Comparison of ENCODE assay signal across 1 cellular context in the genomic region with DNA sequence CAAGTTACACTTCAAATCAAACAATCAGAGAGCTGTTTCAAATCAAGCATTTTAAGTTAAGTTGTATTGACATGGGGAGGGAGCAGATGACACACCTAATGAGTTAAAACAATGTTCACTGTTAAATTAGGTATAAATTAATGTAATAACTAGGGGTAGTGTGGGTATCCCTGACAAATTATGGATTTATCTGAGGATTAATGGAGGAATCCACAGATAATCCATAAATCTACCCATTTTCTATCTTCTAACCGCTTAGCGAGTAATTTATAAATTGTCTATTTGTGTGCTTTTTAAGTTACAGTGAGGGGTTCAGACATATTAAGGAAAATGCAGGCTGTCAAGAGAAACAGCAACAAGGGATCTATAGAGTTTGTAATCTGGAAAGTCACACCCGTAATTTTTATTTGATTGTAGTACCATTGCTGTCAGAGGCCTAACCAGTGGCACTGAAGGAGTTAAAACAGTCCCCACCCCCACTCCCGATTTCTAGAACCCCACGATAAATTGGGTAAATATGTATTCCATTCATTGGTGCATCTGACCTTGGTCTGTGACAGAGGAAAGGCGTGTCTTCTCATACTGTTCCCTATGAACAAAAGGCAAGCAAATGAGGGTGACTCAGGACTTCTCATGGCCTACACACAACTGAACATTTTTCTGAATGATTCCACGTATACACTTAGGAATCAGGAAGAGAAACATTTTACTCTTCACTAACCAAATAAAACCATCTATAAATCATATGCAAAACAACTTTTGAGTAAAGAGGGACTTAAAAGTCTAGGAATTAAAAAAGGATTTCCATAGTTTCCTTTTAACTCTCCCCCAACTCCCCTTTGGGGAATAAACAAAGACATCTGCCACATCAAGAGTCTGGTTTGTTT.
TF ChIP-seq lines count a peak whose summit lies in the region.

No MANE protein-coding gene starts in this region.

TF ChIP-seq in K562, 482 proteins besides CTCF, POLR2A, EP300 and RAD21 (continued from another document and continues in another):
- TF ChIP-seq, protein P1, sequence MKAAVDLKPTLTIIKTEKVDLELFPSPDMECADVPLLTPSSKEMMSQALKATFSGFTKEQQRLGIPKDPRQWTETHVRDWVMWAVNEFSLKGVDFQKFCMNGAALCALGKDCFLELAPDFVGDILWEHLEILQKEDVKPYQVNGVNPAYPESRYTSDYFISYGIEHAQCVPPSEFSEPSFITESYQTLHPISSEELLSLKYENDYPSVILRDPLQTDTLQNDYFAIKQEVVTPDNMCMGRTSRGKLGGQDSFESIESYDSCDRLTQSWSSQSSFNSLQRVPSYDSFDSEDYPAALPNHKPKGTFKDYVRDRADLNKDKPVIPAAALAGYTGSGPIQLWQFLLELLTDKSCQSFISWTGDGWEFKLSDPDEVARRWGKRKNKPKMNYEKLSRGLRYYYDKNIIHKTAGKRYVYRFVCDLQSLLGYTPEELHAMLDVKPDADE (conservative IDR thresholded peaks at IDR 0.05; ENCODE audit: control insufficient read depth, low read depth, low read length) = no peak
- TF ChIP-seq HNRNPK (IDR thresholded peaks at IDR 0.05; ENCODE audit: low read depth, low read length, poor library complexity, severe bottlenecking) (no peak), ZNF76 (CRISPR knock-in tag; IDR thresholded peaks at IDR 0.05; ENCODE audit: borderline replicate concordance) (no peak), ZNF41 (CRISPR knock-in tag; conservative IDR thresholded peaks at IDR 0.05) (0 out of 2 replicates have a peak, but pooled peaks have one; percentile 35), ZFPM2 (CRISPR knock-in tag; IDR thresholded peaks at IDR 0.05) (no peak), ILF3 (IDR thresholded peaks at IDR 0.05; ENCODE audit: borderline replicate concordance) (no peak; the same call in 1 of the 2 replicates), FOXA1 (IDR thresholded peaks at IDR 0.05; ENCODE audit: borderline replicate concordance) (no peak), ZNF408 (CRISPR knock-in tag; IDR thresholded peaks at IDR 0.05; ENCODE audit: low read depth) (no peak), HMGN3 (IDR thresholded peaks at IDR 0.05; ENCODE audit: borderline replicate concordance, extremely low read depth, insufficient read length, low read depth, low read length) (no peak), HDAC3 (IDR thresholded peaks at IDR 0.05; ENCODE audit: borderline replicate concordance, partially characterized antibody) (peak; percentile 61), XRCC3 (IDR thresholded peaks at IDR 0.05) (no peak), KDM5B (IDR thresholded peaks at IDR 0.05; ENCODE audit: insufficient replicate concordance, low read depth, low read length) (peak; percentile 40), ZNF217 (CRISPR knock-in tag; IDR thresholded peaks at IDR 0.05) (no peak), KDM1A (IDR thresholded peaks at IDR 0.05) (peak; percentile 36 to 53; a peak in 2 of 4 replicates), ARNT (IDR thresholded peaks at IDR 0.05) (no peak; a peak in 1 of 4 replicates), NUFIP1 (IDR thresholded peaks at IDR 0.05; ENCODE audit: partially characterized antibody) (no peak), SRSF1 (IDR thresholded peaks at IDR 0.05; ENCODE audit: low read depth, low read length) (no peak), POLR2H (tag; IDR thresholded peaks at IDR 0.05; ENCODE audit: low read depth) (peak; percentile 66; the same call in 1 of the 2 replicates), RCOR1 (IDR thresholded peaks at IDR 0.05; ENCODE audit: borderline replicate concordance in 1 of 2, low read depth in 2 of 2, low read length in 2 of 2) (peak in 1 of 2 experiments; percentile 23; a peak in 1 of 4 replicates), BRD4 (IDR thresholded peaks at IDR 0.05) (no peak), PHB2 (IDR thresholded peaks at IDR 0.05; ENCODE audit: low read depth) (no peak), KLF13 (tag; IDR thresholded peaks at IDR 0.05; ENCODE audit: borderline replicate concordance, low read depth) (no peak), STAG1 (CRISPR knock-in tag; IDR thresholded peaks at IDR 0.05; ENCODE audit: borderline replicate concordance) (no peak), RBM34 (IDR thresholded peaks at IDR 0.05; ENCODE audit: borderline replicate concordance, insufficient read depth, low read length) (no peak), KAT8 (IDR thresholded peaks at IDR 0.05; ENCODE audit: low read depth) (no peak), HSF4 (CRISPR knock-in tag; IDR thresholded peaks at IDR 0.05; ENCODE audit: borderline replicate concordance) (no peak), EWSR1 (IDR thresholded peaks at IDR 0.05; ENCODE audit: borderline replicate concordance, low read depth, partially characterized antibody) (no peak), ESRRB (CRISPR knock-in tag; IDR thresholded peaks at IDR 0.05; ENCODE audit: borderline replicate concordance) (0 out of 2 replicates have a peak, but pooled peaks have one; percentile 28), SMARCC2 (IDR thresholded peaks at IDR 0.05; ENCODE audit: low read depth) (peak; percentile 53; the same call in 1 of the 2 replicates), CAMTA2 (CRISPR knock-in tag; conservative IDR thresholded peaks at IDR 0.05) (peak; percentile 55; the same call in 1 of the 2 replicates), CBX5 (IDR thresholded peaks at IDR 0.05; ENCODE audit: borderline replicate concordance, low read depth) (no peak), MAFF (IDR thresholded peaks at IDR 0.05; ENCODE audit: low read length) (peak; percentile 90), MTA3 (IDR thresholded peaks at IDR 0.05; ENCODE audit: borderline replicate concordance) (peak; percentile 71), SRSF9 (IDR thresholded peaks at IDR 0.05; ENCODE audit: borderline replicate concordance, low read depth, low read length) (no peak)
- TF ChIP-seq, protein P2, sequence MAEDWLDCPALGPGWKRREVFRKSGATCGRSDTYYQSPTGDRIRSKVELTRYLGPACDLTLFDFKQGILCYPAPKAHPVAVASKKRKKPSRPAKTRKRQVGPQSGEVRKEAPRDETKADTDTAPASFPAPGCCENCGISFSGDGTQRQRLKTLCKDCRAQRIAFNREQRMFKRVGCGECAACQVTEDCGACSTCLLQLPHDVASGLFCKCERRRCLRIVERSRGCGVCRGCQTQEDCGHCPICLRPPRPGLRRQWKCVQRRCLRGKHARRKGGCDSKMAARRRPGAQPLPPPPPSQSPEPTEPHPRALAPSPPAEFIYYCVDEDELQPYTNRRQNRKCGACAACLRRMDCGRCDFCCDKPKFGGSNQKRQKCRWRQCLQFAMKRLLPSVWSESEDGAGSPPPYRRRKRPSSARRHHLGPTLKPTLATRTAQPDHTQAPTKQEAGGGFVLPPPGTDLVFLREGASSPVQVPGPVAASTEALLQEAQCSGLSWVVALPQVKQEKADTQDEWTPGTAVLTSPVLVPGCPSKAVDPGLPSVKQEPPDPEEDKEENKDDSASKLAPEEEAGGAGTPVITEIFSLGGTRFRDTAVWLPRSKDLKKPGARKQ (CRISPR knock-in tag; IDR thresholded peaks at IDR 0.05) = no peak
- TF ChIP-seq, protein P3, sequence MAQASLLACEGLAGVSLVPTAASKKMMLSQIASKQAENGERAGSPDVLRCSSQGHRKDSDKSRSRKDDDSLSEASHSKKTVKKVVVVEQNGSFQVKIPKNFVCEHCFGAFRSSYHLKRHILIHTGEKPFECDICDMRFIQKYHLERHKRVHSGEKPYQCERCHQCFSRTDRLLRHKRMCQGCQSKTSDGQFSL (CRISPR knock-in tag; IDR thresholded peaks at IDR 0.05) = no peak
- TF ChIP-seq, protein P3 (tag; IDR thresholded peaks at IDR 0.05) = no peak
- TF ChIP-seq, protein P4, sequence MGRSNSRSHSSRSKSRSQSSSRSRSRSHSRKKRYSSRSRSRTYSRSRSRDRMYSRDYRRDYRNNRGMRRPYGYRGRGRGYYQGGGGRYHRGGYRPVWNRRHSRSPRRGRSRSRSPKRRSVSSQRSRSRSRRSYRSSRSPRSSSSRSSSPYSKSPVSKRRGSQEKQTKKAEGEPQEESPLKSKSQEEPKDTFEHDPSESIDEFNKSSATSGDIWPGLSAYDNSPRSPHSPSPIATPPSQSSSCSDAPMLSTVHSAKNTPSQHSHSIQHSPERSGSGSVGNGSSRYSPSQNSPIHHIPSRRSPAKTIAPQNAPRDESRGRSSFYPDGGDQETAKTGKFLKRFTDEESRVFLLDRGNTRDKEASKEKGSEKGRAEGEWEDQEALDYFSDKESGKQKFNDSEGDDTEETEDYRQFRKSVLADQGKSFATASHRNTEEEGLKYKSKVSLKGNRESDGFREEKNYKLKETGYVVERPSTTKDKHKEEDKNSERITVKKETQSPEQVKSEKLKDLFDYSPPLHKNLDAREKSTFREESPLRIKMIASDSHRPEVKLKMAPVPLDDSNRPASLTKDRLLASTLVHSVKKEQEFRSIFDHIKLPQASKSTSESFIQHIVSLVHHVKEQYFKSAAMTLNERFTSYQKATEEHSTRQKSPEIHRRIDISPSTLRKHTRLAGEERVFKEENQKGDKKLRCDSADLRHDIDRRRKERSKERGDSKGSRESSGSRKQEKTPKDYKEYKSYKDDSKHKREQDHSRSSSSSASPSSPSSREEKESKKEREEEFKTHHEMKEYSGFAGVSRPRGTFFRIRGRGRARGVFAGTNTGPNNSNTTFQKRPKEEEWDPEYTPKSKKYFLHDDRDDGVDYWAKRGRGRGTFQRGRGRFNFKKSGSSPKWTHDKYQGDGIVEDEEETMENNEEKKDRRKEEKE (IDR thresholded peaks at IDR 0.05; ENCODE audit: borderline replicate concordance in 1 of 2, control insufficient read depth in 1 of 2, low read depth in 2 of 2, low read length in 1 of 2) = 0 out of 4 replicates have a peak, but pooled peaks of 1 of the 2 experiments have one; percentile 59
- TF ChIP-seq, protein P5, sequence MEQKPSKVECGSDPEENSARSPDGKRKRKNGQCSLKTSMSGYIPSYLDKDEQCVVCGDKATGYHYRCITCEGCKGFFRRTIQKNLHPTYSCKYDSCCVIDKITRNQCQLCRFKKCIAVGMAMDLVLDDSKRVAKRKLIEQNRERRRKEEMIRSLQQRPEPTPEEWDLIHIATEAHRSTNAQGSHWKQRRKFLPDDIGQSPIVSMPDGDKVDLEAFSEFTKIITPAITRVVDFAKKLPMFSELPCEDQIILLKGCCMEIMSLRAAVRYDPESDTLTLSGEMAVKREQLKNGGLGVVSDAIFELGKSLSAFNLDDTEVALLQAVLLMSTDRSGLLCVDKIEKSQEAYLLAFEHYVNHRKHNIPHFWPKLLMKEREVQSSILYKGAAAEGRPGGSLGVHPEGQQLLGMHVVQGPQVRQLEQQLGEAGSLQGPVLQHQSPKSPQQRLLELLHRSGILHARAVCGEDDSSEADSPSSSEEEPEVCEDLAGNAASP (IDR thresholded peaks at IDR 0.05) = no peak
- TF ChIP-seq, protein P6, sequence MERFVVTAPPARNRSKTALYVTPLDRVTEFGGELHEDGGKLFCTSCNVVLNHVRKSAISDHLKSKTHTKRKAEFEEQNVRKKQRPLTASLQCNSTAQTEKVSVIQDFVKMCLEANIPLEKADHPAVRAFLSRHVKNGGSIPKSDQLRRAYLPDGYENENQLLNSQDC (CRISPR knock-in tag; IDR thresholded peaks at IDR 0.05) = no peak; the same call in 1 of the 2 replicates
- TF ChIP-seq, protein P7, sequence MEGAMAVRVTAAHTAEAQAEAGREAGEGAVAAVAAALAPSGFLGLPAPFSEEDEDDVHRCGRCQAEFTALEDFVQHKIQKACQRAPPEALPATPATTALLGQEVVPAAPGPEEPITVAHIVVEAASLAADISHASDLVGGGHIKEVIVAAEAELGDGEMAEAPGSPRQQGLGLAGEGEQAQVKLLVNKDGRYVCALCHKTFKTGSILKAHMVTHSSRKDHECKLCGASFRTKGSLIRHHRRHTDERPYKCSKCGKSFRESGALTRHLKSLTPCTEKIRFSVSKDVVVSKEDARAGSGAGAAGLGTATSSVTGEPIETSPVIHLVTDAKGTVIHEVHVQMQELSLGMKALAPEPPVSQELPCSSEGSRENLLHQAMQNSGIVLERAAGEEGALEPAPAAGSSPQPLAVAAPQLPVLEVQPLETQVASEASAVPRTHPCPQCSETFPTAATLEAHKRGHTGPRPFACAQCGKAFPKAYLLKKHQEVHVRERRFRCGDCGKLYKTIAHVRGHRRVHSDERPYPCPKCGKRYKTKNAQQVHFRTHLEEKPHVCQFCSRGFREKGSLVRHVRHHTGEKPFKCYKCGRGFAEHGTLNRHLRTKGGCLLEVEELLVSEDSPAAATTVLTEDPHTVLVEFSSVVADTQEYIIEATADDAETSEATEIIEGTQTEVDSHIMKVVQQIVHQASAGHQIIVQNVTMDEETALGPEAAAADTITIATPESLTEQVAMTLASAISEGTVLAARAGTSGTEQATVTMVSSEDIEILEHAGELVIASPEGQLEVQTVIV (CRISPR knock-in tag; IDR thresholded peaks at IDR 0.05; ENCODE audit: borderline replicate concordance) = no peak; the same call in 1 of the 2 replicates
- TF ChIP-seq, protein P8, sequence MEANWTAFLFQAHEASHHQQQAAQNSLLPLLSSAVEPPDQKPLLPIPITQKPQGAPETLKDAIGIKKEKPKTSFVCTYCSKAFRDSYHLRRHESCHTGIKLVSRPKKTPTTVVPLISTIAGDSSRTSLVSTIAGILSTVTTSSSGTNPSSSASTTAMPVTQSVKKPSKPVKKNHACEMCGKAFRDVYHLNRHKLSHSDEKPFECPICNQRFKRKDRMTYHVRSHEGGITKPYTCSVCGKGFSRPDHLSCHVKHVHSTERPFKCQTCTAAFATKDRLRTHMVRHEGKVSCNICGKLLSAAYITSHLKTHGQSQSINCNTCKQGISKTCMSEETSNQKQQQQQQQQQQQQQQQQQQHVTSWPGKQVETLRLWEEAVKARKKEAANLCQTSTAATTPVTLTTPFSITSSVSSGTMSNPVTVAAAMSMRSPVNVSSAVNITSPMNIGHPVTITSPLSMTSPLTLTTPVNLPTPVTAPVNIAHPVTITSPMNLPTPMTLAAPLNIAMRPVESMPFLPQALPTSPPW (CRISPR knock-in tag; IDR thresholded peaks at IDR 0.05) = no peak
- TF ChIP-seq, protein P9, sequence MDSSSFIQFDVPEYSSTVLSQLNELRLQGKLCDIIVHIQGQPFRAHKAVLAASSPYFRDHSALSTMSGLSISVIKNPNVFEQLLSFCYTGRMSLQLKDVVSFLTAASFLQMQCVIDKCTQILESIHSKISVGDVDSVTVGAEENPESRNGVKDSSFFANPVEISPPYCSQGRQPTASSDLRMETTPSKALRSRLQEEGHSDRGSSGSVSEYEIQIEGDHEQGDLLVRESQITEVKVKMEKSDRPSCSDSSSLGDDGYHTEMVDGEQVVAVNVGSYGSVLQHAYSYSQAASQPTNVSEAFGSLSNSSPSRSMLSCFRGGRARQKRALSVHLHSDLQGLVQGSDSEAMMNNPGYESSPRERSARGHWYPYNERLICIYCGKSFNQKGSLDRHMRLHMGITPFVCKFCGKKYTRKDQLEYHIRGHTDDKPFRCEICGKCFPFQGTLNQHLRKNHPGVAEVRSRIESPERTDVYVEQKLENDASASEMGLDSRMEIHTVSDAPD (CRISPR knock-in tag; IDR thresholded peaks at IDR 0.05) = no peak
- TF ChIP-seq, protein P10, sequence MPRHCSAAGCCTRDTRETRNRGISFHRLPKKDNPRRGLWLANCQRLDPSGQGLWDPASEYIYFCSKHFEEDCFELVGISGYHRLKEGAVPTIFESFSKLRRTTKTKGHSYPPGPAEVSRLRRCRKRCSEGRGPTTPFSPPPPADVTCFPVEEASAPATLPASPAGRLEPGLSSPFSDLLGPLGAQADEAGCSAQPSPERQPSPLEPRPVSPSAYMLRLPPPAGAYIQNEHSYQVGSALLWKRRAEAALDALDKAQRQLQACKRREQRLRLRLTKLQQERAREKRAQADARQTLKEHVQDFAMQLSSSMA (CRISPR knock-in tag; IDR thresholded peaks at IDR 0.05) = no peak
